8 cellular contexts compared by ENCODE assay signal in the genomic region with DNA sequence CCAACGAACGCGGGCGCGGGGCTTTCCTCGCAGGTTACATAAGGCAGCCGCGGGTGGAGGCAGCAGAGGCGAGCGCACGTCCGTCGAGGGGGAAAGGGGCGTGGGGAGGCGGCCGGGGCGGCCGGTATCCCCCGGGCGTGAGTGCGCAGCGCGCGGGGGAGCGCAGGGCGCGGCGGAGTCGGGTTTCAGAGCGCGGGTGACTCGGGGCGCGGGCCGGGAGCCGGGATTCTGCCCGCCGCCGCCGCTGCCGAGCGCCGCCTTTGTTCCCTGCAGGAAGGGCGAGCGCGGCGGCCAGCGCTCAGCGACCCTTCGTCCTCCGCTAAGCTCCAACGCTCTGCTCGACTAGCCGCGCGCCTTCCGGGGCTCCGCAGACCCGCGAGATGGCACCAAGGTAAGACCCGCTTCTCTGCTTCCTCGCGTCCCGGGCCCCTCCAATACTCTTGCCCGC. TPM values are rescaled to one million over a fixed set of nuclear protein-coding genes. Genes with fewer than 3 reads are reported as not detected.
DNase-seq lines count a peak whose midpoint lies in the region; ATAC-seq and TF ChIP-seq lines count a peak whose summit lies in the region.

A gene (plus strand): TSS at position 226 of the 448 bp plus-strand sequence. CDS start 155 bp downstream, at position 381.

- H3K36me3 Mint-ChIP-seq in CD4-positive, alpha-beta T cell (ENCODE audit: low read depth): no peaks in the 10 kb centered on the region

- H3K4me3 ChIP-seq in esophagus squamous epithelium (peak within 1 kb of the TSS; percentile 37 to 76 (median 56)), neutrophil (ENCODE audit: low read depth in 1 of 2, low read length in 1 of 2) (peak within 1 kb of the TSS; percentile 22 to 55)

- no peak for TF ChIP-seq CTCF in CD4-positive, alpha-beta T cell (IDR thresholded peaks at IDR 0.05)
- TF ChIP-seq CTCF in esophagus squamous epithelium (IDR thresholded peaks at IDR 0.05) (no peak), neutrophil (IDR thresholded peaks at IDR 0.05) (no peak)

- H3K27me3 Mint-ChIP-seq in CD4-positive, alpha-beta T cell: peaks cover 79% of the 10 kb centered on the region

- DNase-seq in CD4-positive, alpha-beta T cell: no peak
- DNase-seq in NCI-H748 (lab: John Stamatoyannopoulos, UW; ENCODE audit: unreplicated experiment) (peak; percentile 68), esophagus squamous epithelium (lab: John Stamatoyannopoulos, UW) (no peak), NCI-H1694 treated with DMSO at 0.1 percent for 48 hours (lab: John Stamatoyannopoulos, UW) (no peak), NCI-H128 (lab: John Stamatoyannopoulos, UW; ENCODE audit: unreplicated experiment) (no peak), NCI-H187 treated with DMSO at 0.1 percent for 48 hours (lab: John Stamatoyannopoulos, UW) (no peak)

- no peak within 1 kb of the TSS for H3K27ac ChIP-seq in CD4-positive, alpha-beta T cell (ENCODE audit: low read depth, low read length)
- H3K27ac ChIP-seq in esophagus squamous epithelium: peak within 1 kb of the TSS; percentile 62 to 90 (median 86)
- H3K27ac ChIP-seq in neutrophil: no peak within 1 kb of the TSS

- peaks cover 64% of the 10 kb centered on the region for H3K27me3 ChIP-seq in CD4-positive, alpha-beta T cell (ENCODE audit: control insufficient read depth, insufficient read depth, low read length)
- H3K27me3 ChIP-seq in esophagus squamous epithelium (peaks cover 0 to 62% (median 2%) of the 10 kb centered on the region in 4 donors), neutrophil (peaks cover 98% of the 10 kb centered on the region)

- no peaks in the 10 kb centered on the region for H3K9me3 Mint-ChIP-seq in CD4-positive, alpha-beta T cell

- H3K9me3 ChIP-seq in CD4-positive, alpha-beta T cell (ENCODE audit: control insufficient read depth, low read length): no peaks in the 10 kb centered on the region
- no peaks in the 10 kb centered on the region for H3K9me3 ChIP-seq in esophagus squamous epithelium
- no peaks in the 10 kb centered on the region for H3K9me3 ChIP-seq in neutrophil

- H3K4me3 Mint-ChIP-seq in CD4-positive, alpha-beta T cell: peak within 1 kb of the TSS; percentile 11

- POLR2A ChIA-PET in CD4-positive, alpha-beta T cell (lab: Charles Lee): no interaction called here

- H3K27ac Mint-ChIP-seq in CD4-positive, alpha-beta T cell: no peak within 1 kb of the TSS

- CTCF ChIA-PET in CD4-positive, alpha-beta T cell (lab: Charles Lee): no interaction called here

- H3K4me1 ChIP-seq in esophagus squamous epithelium: peaks cover 0 to 44% (median 4%) of the 10 kb centered on the region in 3 donors
- H3K4me1 ChIP-seq in neutrophil (ENCODE audit: control insufficient read depth in 1 of 2, insufficient read depth in 1 of 2, low read depth in 1 of 2, low read length in 1 of 2): peaks cover 13 to 18% of the 10 kb centered on the region in 2 experiments

- TF ChIP-seq POLR2A in esophagus squamous epithelium (IDR thresholded peaks at IDR 0.05): peak in 1 of 4 donors; percentile 25

- ATAC-seq in CD4-positive, alpha-beta T cell (ENCODE audit: poor library complexity): no peak
- no peak for ATAC-seq in HG02798 (IDR thresholded peaks at IDR 0.05; ENCODE audit: poor library complexity, unreplicated experiment)

- WGBS in esophagus squamous epithelium, 2 donors: 2 to 3% methylated on average over 36 to 37 of the region's 65 CpGs

- H3K4me1 Mint-ChIP-seq in CD4-positive, alpha-beta T cell (ENCODE audit: low read depth): peaks cover 5% of the 10 kb centered on the region

- no peaks in the 10 kb centered on the region for H3K36me3 ChIP-seq in esophagus squamous epithelium
- no peaks in the 10 kb centered on the region for H3K36me3 ChIP-seq in neutrophil

- intact Hi-C loops in CD4-positive, alpha-beta T cell (cut with DNase I, micrococcal nuclease): no loop called here
- intact Hi-C loops in esophagus squamous epithelium (cut with DNase I): no loop called here

RNA-seq across cellular contexts. Expression of the gene that starts here (rescaled TPM):
- total RNA-seq in CD4-positive, alpha-beta T cell: not detected
- total RNA-seq in esophagus squamous epithelium: 10 to 100 TPM in 2 of 4 donors, 1 to 10 TPM in 2; 3.4 to 33.2 (median 9.7) TPM

Comparison
In these comparisons a context has a peak if more than half of its experiments do, and no peak if none do; other contexts are left out.
1. RNA of the gene that starts here (total RNA-seq): 3.4 to 33.2 TPM in esophagus squamous epithelium; not detected in CD4-positive, alpha-beta T cell; every median in the first group is over 4 times any median in the second.
2. H3K27ac ChIP-seq: peak in esophagus squamous epithelium (4 of 4); none in CD4-positive, alpha-beta T cell (single experiment) and neutrophil (single experiment).